ENCODE assay signal across 21 cellular contexts in the genomic region with DNA sequence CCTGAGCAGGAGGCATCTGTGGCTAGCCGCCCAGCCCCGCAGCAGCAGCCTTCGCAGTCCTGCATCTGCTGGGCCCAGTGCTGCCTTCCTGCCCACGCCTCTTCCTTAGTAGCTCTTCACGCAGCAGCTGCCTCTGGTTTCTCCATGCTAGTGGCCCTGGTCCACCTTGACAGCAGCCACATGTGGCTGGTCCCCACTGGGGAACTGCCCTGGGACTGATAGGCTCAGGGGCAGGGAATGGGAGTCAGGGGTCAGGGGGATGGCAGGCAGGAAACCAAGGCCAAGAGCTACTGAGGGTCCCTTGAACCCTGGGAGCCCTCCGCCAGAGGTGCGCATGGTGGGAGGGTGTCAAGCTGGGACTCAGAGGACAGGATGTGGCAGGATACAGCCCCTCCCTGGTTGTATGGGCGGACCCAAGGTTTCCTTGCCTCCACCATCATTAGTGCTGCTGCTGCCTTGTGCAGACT.
DNase-seq lines count a peak whose midpoint lies in the region; TF ChIP-seq lines count a peak whose summit lies in the region.
"Had no signal": no experiment of that assay in that cellular context is flagged by ENCODE, and none has a peak within 500 bp of the region (broad histone marks: within the 10 kb centered on the region; RNA-seq: fewer than 3 reads in every experiment).

No MANE protein-coding gene starts in this region.

- no peaks in the 10 kb centered on the region for H3K79me2 ChIP-seq in hepatocyte
- H3K79me2 ChIP-seq: parathyroid adenoma had no signal

- TF ChIP-seq CTCF in GM13976 (IDR thresholded peaks at IDR 0.05; ENCODE audit: borderline replicate concordance, control extremely low read depth, extremely low read depth, insufficient read depth, missing control alignments) (no peak), left ventricle myocardium inferior (IDR thresholded peaks at IDR 0.05; ENCODE audit: borderline replicate concordance) (no peak), hepatocyte (IDR thresholded peaks at IDR 0.05; ENCODE audit: poor library complexity) (no peak)

- H3K9me2 ChIP-seq in hepatocyte (replicated peaks; ENCODE audit: insufficient read depth): no peaks in the 10 kb centered on the region

- H3K4me1 ChIP-seq in BLaER1: peaks cover 41% of the 10 kb centered on the region
- H3K4me1 ChIP-seq in left ventricle myocardium inferior: peaks cover 47% of the 10 kb centered on the region
- H3K4me1 ChIP-seq in hepatocyte (ENCODE audit: insufficient read depth): peaks cover 14% of the 10 kb centered on the region
- H3K4me1 ChIP-seq: parathyroid adenoma had no signal

- H3K4me2 ChIP-seq in BLaER1: peak overlapping the region; percentile 34
- no peak overlapping the region for H3K4me2 ChIP-seq in hepatocyte

- H3K36me3 ChIP-seq in BLaER1 (no peaks in the 10 kb centered on the region), left ventricle myocardium inferior (peaks cover 9% of the 10 kb centered on the region), hepatocyte (replicated peaks; ENCODE audit: insufficient read depth, low read depth) (no peaks in the 10 kb centered on the region)

- H3K27ac ChIP-seq in BLaER1 (no peak overlapping the region), left ventricle myocardium inferior (replicated peaks) (no peak overlapping the region), hepatocyte (no peak overlapping the region)
- H3K27ac ChIP-seq: coronary artery, parathyroid adenoma, skin epidermis had no signal

- intact Hi-C loops in left ventricle myocardium inferior (cut with micrococcal nuclease) (no loop called here), posterior vena cava (cut with DNase I) (no loop called here)

- H3K9me3 ChIP-seq in BLaER1: no peaks in the 10 kb centered on the region
- H3K9me3 ChIP-seq in left ventricle myocardium inferior (replicated peaks): no peaks in the 10 kb centered on the region
- H3K9me3 ChIP-seq in hepatocyte (ENCODE audit: low read depth): no peaks in the 10 kb centered on the region

- no peak overlapping the region for H3K9ac ChIP-seq in BLaER1
- H3K9ac ChIP-seq: parathyroid adenoma had no signal

- 95% methylated on average over 8 of the region's 8 CpGs for WGBS in hepatocyte (ENCODE audit: low lambda C conversion rate, missing lambda C conversion rate)

- no peak overlapping the region for H3K4me3 ChIP-seq in BLaER1
- no peak overlapping the region for H3K4me3 ChIP-seq in left ventricle myocardium inferior
- H3K4me3 ChIP-seq in hepatocyte: no peak overlapping the region
- H3K4me3 ChIP-seq: coronary artery, GM12878, skin epidermis had no signal

- DNase-seq in GM13976 (ENCODE audit: low spot score) (peak; percentile 35), left ventricle myocardium inferior (peak; percentile 8), posterior vena cava (ENCODE audit: low spot score) (peak; percentile 71), G401 (ENCODE audit: low spot score) (no peak), GDM1 (lab: John Stamatoyannopoulos, UW) (no peak), hepatocyte (ENCODE audit: low spot score) (no peak), SKM-1 treated with dmso at 0.1 percent for 144 hours (lab: John Stamatoyannopoulos, UW; ENCODE audit: unreplicated experiment) (no peak)
- DNase-seq: activated CD4-positive, CD25-positive, alpha-beta regulatory T cell; activated CD8-positive, alpha-beta T cell treated with anti-CD3 and anti-CD28 coated beads, Interleukin-2, amount 10 ng/mL, durations not matched to agents 7 days and 5 days; CD8-positive, alpha-beta memory T cell; natural killer cell; NCI-H1694; NCI-H748 treated with DMSO at 0.1 percent for 48 hours; stimulated activated CD4-positive, alpha-beta T cell treated with anti-CD3 and anti-CD28 coated beads, Interleukin-2, amount 100 ng/mL, for 48 hours; stimulated activated naive CD4-positive, alpha-beta T cell; SW 1271 had no signal

- no peak overlapping the region for H2AFZ ChIP-seq in hepatocyte
- H2AFZ ChIP-seq: parathyroid adenoma had no signal

- in situ Hi-C loops in GM13976 (cut with MboI; ENCODE audit: low sequenced_read_pairs, unreplicated experiment) (loop anchor here (25.0 kb wide), 1 partner anchor 1256 kb away; no protein-coding TSS in a partner anchor), G401 (cut with HindIII; ENCODE audit: low sequenced_read_pairs) (no loop called here)

- no peaks in the 10 kb centered on the region for H3K27me3 ChIP-seq in BLaER1
- no peaks in the 10 kb centered on the region for H3K27me3 ChIP-seq in left ventricle myocardium inferior (ENCODE audit: low read depth)
- H3K27me3 ChIP-seq in hepatocyte: no peaks in the 10 kb centered on the region

- no peaks in the 10 kb centered on the region for H4K20me1 ChIP-seq in BLaER1
- H4K20me1 ChIP-seq in hepatocyte (ENCODE audit: insufficient read depth, poor library complexity, severe bottlenecking): no peaks in the 10 kb centered on the region

Comparison
In these comparisons a context has a peak if more than half of its experiments do, and no peak if none do; other contexts are left out.
1. DNase-seq: peak in GM13976 (single experiment), left ventricle myocardium inferior (single experiment) and posterior vena cava (single experiment); none in G401 (single experiment), GDM1 (single experiment), hepatocyte (single experiment) and SKM-1 treated with dmso at 0.1 percent for 144 hours (single experiment).